In genomic region chr10:119299531-119299930, GRCh38 we compare ENCODE assay signal across 11 cellular contexts.
A peak's percentile ranks its signal among the peaks of the same experiment; 100 is the strongest.
DNase-seq lines count a peak whose midpoint lies in the region; ATAC-seq and TF ChIP-seq lines count a peak whose summit lies in the region.
"Had no signal": no experiment of that assay in that cellular context is flagged by ENCODE, and none has a peak within 500 bp of the region (broad histone marks: within the 10 kb centered on the region; RNA-seq: fewer than 3 reads in every experiment).

No MANE protein-coding gene starts in this region.

- no peaks in the 10 kb centered on the region for H3K9me2 ChIP-seq in OCI-LY7 (ENCODE audit: insufficient read depth, low read length)

- TF ChIP-seq CTCF in natural killer cell (IDR thresholded peaks at IDR 0.05) (no peak), OCI-LY7 (conservative IDR thresholded peaks at IDR 0.05; ENCODE audit: low read length) (peak; percentile 52), fibroblast of the aortic adventitia (IDR thresholded peaks at IDR 0.05; ENCODE audit: insufficient read depth, low read length) (no peak)

- no peaks in the 10 kb centered on the region for H3K27me3 Mint-ChIP-seq in natural killer cell (ENCODE audit: low read depth in 2 of 2)
- H3K27me3 Mint-ChIP-seq in natural killer cell treated with Interleukin-12 subunit alpha and Interleukin-12 subunit beta and Interleukin-15 and Interleukin-18, amount 100 ng/mL, for 72 hours, result no peaks in the 10 kb centered on the region

- H3K27ac Mint-ChIP-seq in natural killer cell, result peak overlapping the region; percentile 92
- H3K27ac Mint-ChIP-seq in natural killer cell treated with Interleukin-12 subunit alpha and Interleukin-12 subunit beta and Interleukin-15 and Interleukin-18, amount 100 ng/mL, for 72 hours, result no peak overlapping the region

- H3K4me2 ChIP-seq in OCI-LY7 (ENCODE audit: low read length), result no peak overlapping the region

- H3K4me3 ChIP-seq in OCI-LY7 (ENCODE audit: low read depth, low read length, poor library complexity, severe bottlenecking), result no peak overlapping the region
- H3K4me3 ChIP-seq in fibroblast of the aortic adventitia (ENCODE audit: low read depth, low read length), result no peak overlapping the region
- H3K4me3 ChIP-seq: prostate gland had no signal

- no peaks in the 10 kb centered on the region for H3K79me2 ChIP-seq in OCI-LY7 (ENCODE audit: insufficient read depth, low read depth, low read length)

- peaks cover 51% of the 10 kb centered on the region for H3K4me1 ChIP-seq in OCI-LY7 (ENCODE audit: insufficient read depth, low read length, poor library complexity, severe bottlenecking)
- H3K4me1 ChIP-seq: prostate gland had no signal

- intact Hi-C loops in natural killer cell (cut with micrococcal nuclease) (no loop called here), OCI-LY7 (cut with micrococcal nuclease; ENCODE audit: unreplicated experiment) (no loop called here)

- peaks cover 58 to 69% of the 10 kb centered on the region in 2 donors for H3K4me1 Mint-ChIP-seq in natural killer cell
- H3K4me1 Mint-ChIP-seq in natural killer cell treated with Interleukin-12 subunit alpha and Interleukin-12 subunit beta and Interleukin-15 and Interleukin-18, amount 100 ng/mL, for 72 hours (ENCODE audit: low read depth in 2 of 2), result peaks cover 38 to 52% of the 10 kb centered on the region in 2 donors

- H3K9me3 ChIP-seq in OCI-LY7 (ENCODE audit: low read length), result peaks cover 6% of the 10 kb centered on the region; the same call in 1 of the 2 replicates
- H3K9me3 ChIP-seq: prostate gland had no signal

- ATAC-seq in natural killer cell (peak in 2 of 3 donors; percentile 28 to 30), HG02571 (IDR thresholded peaks at IDR 0.05; ENCODE audit: unreplicated experiment) (no peak), GM18517 (IDR thresholded peaks at IDR 0.05; ENCODE audit: unreplicated experiment) (no peak)
- ATAC-seq in natural killer cell treated with Interleukin-12 subunit alpha and Interleukin-12 subunit beta and Interleukin-15 and Interleukin-18, amount 100 ng/mL, for 72 hours, result no peak

- H3K4me3 Mint-ChIP-seq in natural killer cell, result peak overlapping the region; percentile 21
- no peak overlapping the region for H3K4me3 Mint-ChIP-seq in natural killer cell treated with Interleukin-12 subunit alpha and Interleukin-12 subunit beta and Interleukin-15 and Interleukin-18, amount 100 ng/mL, for 72 hours

- CTCF ChIA-PET in OCI-LY7 (lab: Charles Lee; ENCODE audit: unreplicated experiment), result interaction anchor here (1.0 kb wide), 1 partner anchor 10 kb away, joined by 3 read pairs; no protein-coding TSS in a partner anchor

- POLR2A ChIA-PET in OCI-LY7 (lab: Charles Lee), result no interaction called here

- no peak overlapping the region; the same call in 1 of the 2 replicates for H2AFZ ChIP-seq in OCI-LY7 (ENCODE audit: low read length)

- BruUV-seq in OCI-LY7 (replicated peaks; lab: Mats Ljungman, UMichigan), result no TSS peak

- no peaks in the 10 kb centered on the region for H3K36me3 ChIP-seq in OCI-LY7 (ENCODE audit: insufficient read depth, low read length)
- H3K36me3 ChIP-seq: prostate gland had no signal

- DNase-seq in natural killer cell (no peak), OCI-LY7 (ENCODE audit: low spot score) (peak; percentile 67), fibroblast of the aortic adventitia (ENCODE audit: low read depth) (peak; percentile 40), GM03348 (ENCODE audit: low spot score) (no peak), UCSD-AML1 (lab: John Stamatoyannopoulos, UW; ENCODE audit: unreplicated experiment) (no peak)
- no peak for DNase-seq in natural killer cell treated with Interleukin-12 subunit alpha and Interleukin-12 subunit beta and Interleukin-15 and Interleukin-18, amount 100 ng/mL, for 72 hours (ENCODE audit: low spot score)
- DNase-seq: activated CD4-positive, alpha-beta T cell treated with anti-CD3 and anti-CD28 coated beads, Interleukin-2, amount 50 U/mL, for 48 hours; NCI-H1694 treated with DMSO at 0.1 percent for 48 hours had no signal

- peaks cover 7% of the 10 kb centered on the region for H3K36me3 Mint-ChIP-seq in natural killer cell
- no peaks in the 10 kb centered on the region for H3K36me3 Mint-ChIP-seq in natural killer cell treated with Interleukin-12 subunit alpha and Interleukin-12 subunit beta and Interleukin-15 and Interleukin-18, amount 100 ng/mL, for 72 hours

- H3K27ac ChIP-seq in OCI-LY7 (ENCODE audit: low read depth, low read length, poor library complexity, severe bottlenecking), result no peak overlapping the region
- H3K27ac ChIP-seq: prostate gland had no signal

- H3K9me3 Mint-ChIP-seq in natural killer cell, result no peaks in the 10 kb centered on the region
- H3K9me3 Mint-ChIP-seq in natural killer cell treated with Interleukin-12 subunit alpha and Interleukin-12 subunit beta and Interleukin-15 and Interleukin-18, amount 100 ng/mL, for 72 hours, result no peaks in the 10 kb centered on the region

- H4K20me1 ChIP-seq in OCI-LY7 (ENCODE audit: insufficient read depth, low read length), result no peaks in the 10 kb centered on the region

Comparison
In these comparisons a context has a peak if more than half of its experiments do, and no peak if none do; other contexts are left out.
1. ATAC-seq: peak in natural killer cell (2 of 3); none in natural killer cell treated with Interleukin-12 subunit alpha and Interleukin-12 subunit beta and Interleukin-15 and Interleukin-18, amount 100 ng/mL, for 72 hours (0 of 2), HG02571 (single experiment) and GM18517 (single experiment).
2. H3K27ac Mint-ChIP-seq: peak in natural killer cell (2 of 2); none in natural killer cell treated with Interleukin-12 subunit alpha and Interleukin-12 subunit beta and Interleukin-15 and Interleukin-18, amount 100 ng/mL, for 72 hours (0 of 2).
3. DNase-seq: peak in OCI-LY7 (single experiment) and fibroblast of the aortic adventitia (single experiment); none in natural killer cell (single experiment), natural killer cell treated with Interleukin-12 subunit alpha and Interleukin-12 subunit beta and Interleukin-15 and Interleukin-18, amount 100 ng/mL, for 72 hours (single experiment), GM03348 (single experiment) and UCSD-AML1 (single experiment).